In the genomic region with DNA sequence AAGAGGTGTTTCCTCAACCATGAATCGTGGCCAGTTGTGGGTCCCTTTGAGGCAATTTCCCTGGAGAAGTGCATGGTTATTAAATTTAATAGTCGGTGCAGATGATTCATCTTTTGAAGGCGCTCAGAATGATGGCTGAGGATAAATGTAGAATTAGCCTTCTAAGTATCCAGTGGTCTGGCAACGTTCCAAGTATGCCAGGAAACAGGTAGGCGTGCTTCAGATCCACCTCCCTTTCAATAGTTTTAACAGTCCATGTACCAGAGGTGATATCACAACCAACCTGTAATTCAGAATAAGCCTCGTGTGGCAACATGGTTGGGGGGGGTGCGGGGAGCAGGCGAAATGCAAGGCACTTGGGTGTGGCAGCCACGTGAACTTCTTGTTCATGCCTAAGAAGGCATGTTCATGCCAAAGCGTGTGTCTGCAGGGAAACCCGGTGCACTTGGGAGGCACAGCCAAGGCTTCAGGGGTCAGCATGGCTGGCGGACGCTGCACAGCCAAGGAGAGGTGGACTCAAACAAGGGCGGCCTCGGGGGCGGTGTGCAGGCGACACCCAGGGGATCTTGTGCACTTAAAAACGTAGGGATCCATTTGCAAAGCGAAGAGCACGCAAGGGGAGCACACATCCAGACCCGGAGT, we compare ENCODE assay signal across 8 cellular contexts. TPM values are rescaled to one million over a fixed set of nuclear protein-coding genes. Genes with fewer than 3 reads are reported as not detected.
DNase-seq lines count a peak whose midpoint lies in the region; ATAC-seq lines count a peak whose summit lies in the region.

No MANE protein-coding gene starts in this region.

- H3K27ac ChIP-seq in esophagus (ENCODE audit: low read depth in 2 of 2, low read length in 1 of 2), result peak overlapping the region; percentile 22 to 54

- no peak overlapping the region for H3K4me3 ChIP-seq in esophagus (ENCODE audit: low read depth in 1 of 2, low read length in 2 of 2)

- H3K9me3 Mint-ChIP-seq in stimulated activated memory B cell treated with anti-CD40 and anti-IgM and Interleukin-4, amounts not matched to agents 10 μg/mL and 1 μg/mL and 100 μg/mL, for 72 hours, result no peaks in the 10 kb centered on the region

- H3K27me3 ChIP-seq in esophagus (ENCODE audit: control insufficient read depth in 1 of 2, insufficient read depth in 2 of 2, low read length in 2 of 2), result no peaks in the 10 kb centered on the region

- no peak for ATAC-seq in stimulated activated memory B cell treated with anti-CD40 and anti-IgM and Interleukin-4, amounts not matched to agents 10 μg/mL and 1 μg/mL and 100 μg/mL, for 72 hours
- ATAC-seq in GM21717 (IDR thresholded peaks at IDR 0.05; ENCODE audit: unreplicated experiment), result no peak

- peak overlapping the region; percentile 36 for H3K4me3 Mint-ChIP-seq in stimulated activated memory B cell treated with anti-CD40 and anti-IgM and Interleukin-4, amounts not matched to agents 10 μg/mL and 1 μg/mL and 100 μg/mL, for 72 hours

- H3K9me3 ChIP-seq in esophagus (ENCODE audit: control insufficient read depth in 2 of 2, insufficient read depth in 1 of 2, low read depth in 1 of 2, low read length in 1 of 2), result peaks cover 0 to 1% of the 10 kb centered on the region in 2 donors

- no peak overlapping the region for H3K27ac Mint-ChIP-seq in stimulated activated memory B cell treated with anti-CD40 and anti-IgM and Interleukin-4, amounts not matched to agents 10 μg/mL and 1 μg/mL and 100 μg/mL, for 72 hours

- DNase-seq in activated CD4-positive, alpha-beta T cell treated with anti-CD3 and anti-CD28 coated beads for 1 hour, result peak; percentile 7
- no peak for DNase-seq in activated CD4-positive, alpha-beta T cell treated with anti-CD3 and anti-CD28 coated beads, Interleukin-2, amount 50 U/mL, for 1 hour
- DNase-seq in NOMO-1 treated with DMSO at 0.1 percent for 48 hours (lab: John Stamatoyannopoulos, UW; ENCODE audit: unreplicated experiment), result peak; percentile 59
- no peak for DNase-seq in globus pallidus (ENCODE audit: low spot score)
- DNase-seq in NCI-H524 treated with DMSO at 0.1 percent for 48 hours (lab: John Stamatoyannopoulos, UW), result no peak

- H3K36me3 Mint-ChIP-seq in stimulated activated memory B cell treated with anti-CD40 and anti-IgM and Interleukin-4, amounts not matched to agents 10 μg/mL and 1 μg/mL and 100 μg/mL, for 72 hours, result no peaks in the 10 kb centered on the region

- H3K36me3 ChIP-seq in esophagus (ENCODE audit: control insufficient read depth in 2 of 2, insufficient read depth in 2 of 2, low read length in 1 of 2), result no peaks in the 10 kb centered on the region

- H3K27me3 Mint-ChIP-seq in stimulated activated memory B cell treated with anti-CD40 and anti-IgM and Interleukin-4, amounts not matched to agents 10 μg/mL and 1 μg/mL and 100 μg/mL, for 72 hours, result peaks cover 91% of the 10 kb centered on the region

- H3K4me1 Mint-ChIP-seq in stimulated activated memory B cell treated with anti-CD40 and anti-IgM and Interleukin-4, amounts not matched to agents 10 μg/mL and 1 μg/mL and 100 μg/mL, for 72 hours, result peaks cover 20% of the 10 kb centered on the region

- H3K4me1 ChIP-seq in esophagus (ENCODE audit: control insufficient read depth in 2 of 2, insufficient read depth in 2 of 2, low read length in 1 of 2), result peaks cover 8 to 19% of the 10 kb centered on the region in 2 donors

- 40 to 48% methylated on average over 21 of the region's 21 CpGs for WGBS in esophagus, 2 donors

RNA-seq across cellular contexts. Expression of gene NKD2, which starts 5.2 kb away (rescaled TPM):
- polyA plus RNA-seq in esophagus, result 1 to 10 TPM; 4.2 to 4.5 TPM

Comparison
In these comparisons a context has a peak if more than half of its experiments do, and no peak if none do; other contexts are left out.
1. DNase-seq: peak in activated CD4-positive, alpha-beta T cell treated with anti-CD3 and anti-CD28 coated beads for 1 hour (single experiment) and NOMO-1 treated with DMSO at 0.1 percent for 48 hours (single experiment); none in activated CD4-positive, alpha-beta T cell treated with anti-CD3 and anti-CD28 coated beads, Interleukin-2, amount 50 U/mL, for 1 hour (single experiment), globus pallidus (single experiment) and NCI-H524 treated with DMSO at 0.1 percent for 48 hours (single experiment).